ENCODE assay signal across 1 cellular context in genomic region chr4:15649914-15650545, GRCh38.
A peak's percentile ranks its signal among the peaks of the same experiment; 100 is the strongest.
TF ChIP-seq lines count a peak whose summit lies in the region.

No MANE protein-coding gene starts in this region.

TF ChIP-seq in K562, 482 proteins besides CTCF, POLR2A, EP300 and RAD21 (continued from another document and continues in another):
- TF ChIP-seq PRDM10 (IDR thresholded peaks at IDR 0.05; ENCODE audit: partially characterized antibody) (peak; percentile 29), EWSR1 (IDR thresholded peaks at IDR 0.05; ENCODE audit: borderline replicate concordance, low read depth, partially characterized antibody) (no peak), MAFF (IDR thresholded peaks at IDR 0.05; ENCODE audit: low read length) (no peak), CREM (IDR thresholded peaks at IDR 0.05; ENCODE audit: low read depth) (peak; percentile 39; the same call in 1 of the 2 replicates), KAT8 (IDR thresholded peaks at IDR 0.05; ENCODE audit: low read depth) (no peak), XRCC4 (IDR thresholded peaks at IDR 0.05; ENCODE audit: extremely low read depth, insufficient read depth, insufficient read length) (no peak), MLLT1 (IDR thresholded peaks at IDR 0.05) (peak in 1 of 2 experiments; percentile 31; a peak in 1 of 4 replicates), POLR2B (IDR thresholded peaks at IDR 0.05; ENCODE audit: low read depth, partially characterized antibody) (no peak), HMGN3 (IDR thresholded peaks at IDR 0.05; ENCODE audit: borderline replicate concordance, extremely low read depth, insufficient read length, low read depth, low read length) (no peak), CUX1 (CRISPR knock-in tag; IDR thresholded peaks at IDR 0.05) (no peak), ZNF431 (CRISPR knock-in tag; IDR thresholded peaks at IDR 0.05) (no peak), NFIX (CRISPR knock-in tag; IDR thresholded peaks at IDR 0.05; ENCODE audit: low read depth) (no peak), POLR2AphosphoS5 (IDR thresholded peaks at IDR 0.05; ENCODE audit: control insufficient read depth, insufficient read depth, low read depth, low read length) (no peak), NCOA1 (IDR thresholded peaks at IDR 0.05; ENCODE audit: low read depth) (no peak), FOXP1 (CRISPR knock-in tag; IDR thresholded peaks at IDR 0.05) (no peak), ZBTB40 (IDR thresholded peaks at IDR 0.05) (peak; percentile 30; the same call in 1 of the 2 replicates), ZBTB40 (CRISPR knock-in tag; IDR thresholded peaks at IDR 0.05) (no peak), E2F4 (CRISPR knock-in tag; IDR thresholded peaks at IDR 0.05; ENCODE audit: low read depth) (no peak), LEF1 (IDR thresholded peaks at IDR 0.05) (peak; percentile 61; the same call in 1 of the 2 replicates), TCF7L2 (IDR thresholded peaks at IDR 0.05; ENCODE audit: low read depth, low read length) (no peak), PTBP1 (IDR thresholded peaks at IDR 0.05; ENCODE audit: low read depth, low read length) (no peak), FOXK2 (conservative IDR thresholded peaks at IDR 0.05 in 1 of 2, IDR thresholded peaks at IDR 0.05 in 1 of 2; ENCODE audit: low read depth in 2 of 2) (0 out of 4 replicates have a peak, but pooled peaks of 1 of the 2 experiments have one; percentile 27), MED1 (CRISPR knock-in tag; IDR thresholded peaks at IDR 0.05; ENCODE audit: borderline replicate concordance) (no peak), TCFL5 (CRISPR knock-in tag; conservative IDR thresholded peaks at IDR 0.05) (no peak), YY1 (IDR thresholded peaks at IDR 0.05; ENCODE audit: borderline replicate concordance in 1 of 3, control insufficient read depth in 1 of 3, extremely low read depth in 1 of 3, insufficient read depth in 3 of 3, insufficient read length in 1 of 3, insufficient replicate concordance in 2 of 3, low read depth in 1 of 3, low read length in 2 of 3) (no peak), ARID3A (IDR thresholded peaks at IDR 0.05; ENCODE audit: borderline replicate concordance, low read depth, low read length) (peak; percentile 74; the same call in 1 of the 2 replicates), DEAF1 (CRISPR knock-in tag; IDR thresholded peaks at IDR 0.05) (peak; percentile 78), FOXM1 (IDR thresholded peaks at IDR 0.05; ENCODE audit: low read depth) (no peak), FOXM1 (CRISPR knock-in tag; IDR thresholded peaks at IDR 0.05; ENCODE audit: low read depth) (no peak), MAZ (CRISPR knock-in tag; conservative IDR thresholded peaks at IDR 0.05 in 1 of 2, IDR thresholded peaks at IDR 0.05 in 1 of 2) (peak in 1 of 2 experiments; percentile 52; a peak in 1 of 4 replicates)
